In genomic region chr11:74696488-74696887, GRCh38 we compare ENCODE assay signal across 16 cellular contexts. TPM values are rescaled to one million over a fixed set of nuclear protein-coding genes. Genes with fewer than 3 reads are reported as not detected.
A peak's percentile ranks its signal among the peaks of the same experiment; 100 is the strongest.
DNase-seq lines count a peak whose midpoint lies in the region; ATAC-seq and TF ChIP-seq lines count a peak whose summit lies in the region.
"Had no signal": no experiment of that assay in that cellular context is flagged by ENCODE, and none has a peak within 500 bp of the region (broad histone marks: within the 10 kb centered on the region; RNA-seq: fewer than 3 reads in every experiment).

No MANE protein-coding gene starts in this region.

- WGBS in upper lobe of left lung, 2 donors: 66 to 75% methylated on average over 6 of the region's 6 CpGs

- H3K4me1 ChIP-seq in osteoblast (ENCODE audit: insufficient read depth, low read length) (peaks cover 27% of the 10 kb centered on the region), upper lobe of left lung (peaks cover 13 to 23% (median 14%) of the 10 kb centered on the region in 4 donors)

- TF ChIP-seq CTCF in osteoblast (IDR thresholded peaks at IDR 0.05; ENCODE audit: extremely low read depth, low read depth, low read length): no peak
- TF ChIP-seq CTCF in upper lobe of left lung (IDR thresholded peaks at IDR 0.05): no peak
- TF ChIP-seq CTCF in brain microvascular endothelial cell (IDR thresholded peaks at IDR 0.05; ENCODE audit: low read depth, low read length, missing control alignments): no peak

- no peak overlapping the region for H2AFZ ChIP-seq in osteoblast (ENCODE audit: low read length)
- H2AFZ ChIP-seq: neural progenitor cell had no signal

- H3K4me3 ChIP-seq in osteoblast (ENCODE audit: insufficient read depth, low read length) (peak overlapping the region; percentile 53), upper lobe of left lung (peak overlapping the region in 2 of 4 donors; percentile 6 to 15), brain microvascular endothelial cell (ENCODE audit: low read depth, low read length) (no peak overlapping the region)
- H3K4me3 ChIP-seq: K562, neural progenitor cell had no signal

- no peak for TF ChIP-seq EP300 in upper lobe of left lung (IDR thresholded peaks at IDR 0.05)

- H3K9me3 ChIP-seq in osteoblast (ENCODE audit: low read depth, low read length): no peaks in the 10 kb centered on the region
- H3K9me3 ChIP-seq in upper lobe of left lung: no peaks in the 10 kb centered on the region

- peak overlapping the region; percentile 73 for H3K4me2 ChIP-seq in osteoblast (ENCODE audit: insufficient read depth, low read length)
- H3K4me2 ChIP-seq: neural progenitor cell had no signal

- H3K36me3 ChIP-seq in osteoblast (ENCODE audit: insufficient read depth, low read length) (no peaks in the 10 kb centered on the region), upper lobe of left lung (no peaks in the 10 kb centered on the region), brain microvascular endothelial cell (replicated peaks) (no peaks in the 10 kb centered on the region)
- H3K36me3 ChIP-seq: neural progenitor cell had no signal

- H3K27me3 ChIP-seq in osteoblast (ENCODE audit: insufficient read depth, low read length): no peaks in the 10 kb centered on the region
- no peaks in the 10 kb centered on the region for H3K27me3 ChIP-seq in upper lobe of left lung
- no peaks in the 10 kb centered on the region for H3K27me3 ChIP-seq in brain microvascular endothelial cell (replicated peaks)
- H3K27me3 ChIP-seq: neural progenitor cell had no signal

- H3K79me2 ChIP-seq in osteoblast (ENCODE audit: insufficient read depth, low read length): no peaks in the 10 kb centered on the region

- intact Hi-C loops in left ventricle myocardium superior (cut with micrococcal nuclease): no loop called here

- peak; percentile 35 for ATAC-seq in left ventricle myocardium superior
- ATAC-seq in upper lobe of left lung (ENCODE audit: low FRiP score in 2 of 2): peak; percentile 13 to 16
- ATAC-seq: HCT116 had no signal

- no peaks in the 10 kb centered on the region for H4K20me1 ChIP-seq in osteoblast (ENCODE audit: insufficient read depth, low read length)

- in situ Hi-C loops in brain microvascular endothelial cell (cut with HindIII; ENCODE audit: low pct_ligation_motif_present, low sequenced_read_pairs): no loop called here

- TF ChIP-seq POLR2A in upper lobe of left lung (IDR thresholded peaks at IDR 0.05): no peak

- H3K27ac ChIP-seq in osteoblast (ENCODE audit: low read depth, low read length) (peak overlapping the region; percentile 94), upper lobe of left lung (peak overlapping the region; percentile 79 to 92 (median 81)), brain microvascular endothelial cell (no peak overlapping the region)
- H3K27ac ChIP-seq: neural progenitor cell had no signal

- DNase-seq in amniotic epithelial cell (ENCODE audit: low read depth) (peak; percentile 32), left ventricle myocardium superior (no peak), osteoblast (ENCODE audit: insufficient read length, low spot score, missing footprints) (no peak), upper lobe of left lung (no peak), DMS153 (lab: John Stamatoyannopoulos, UW) (no peak), brain microvascular endothelial cell (no peak), T-helper 9 cell (no peak)
- no peak for DNase-seq in activated CD8-positive, alpha-beta memory T cell treated with anti-CD3 and anti-CD28 coated beads, Interleukin-2, amount 50 U/mL, for 48 hours
- DNase-seq: activated CD8-positive, alpha-beta memory T cell treated with anti-CD3 and anti-CD28 coated beads for 24 hours; activated naive CD4-positive, alpha-beta T cell; NCI-H1694; NCI-H524; stimulated activated CD4-positive, alpha-beta T cell treated with anti-CD3 and anti-CD28 coated beads, Interleukin-1b, Interleukin-23, amount 100 ng/mL, for 48 hours had no signal

RNA-seq across cellular contexts. Expression of gene CHRDL2, which starts 34.7 kb away (rescaled TPM):
- total RNA-seq in left ventricle myocardium superior (3.9 TPM), osteoblast (under 0.01 TPM in 1 of 2 replicates, not detected in the other), upper lobe of left lung (1 to 10 TPM in 3 of 6 donors, not detected in 3; 1.3 to 3.1 (median 1.5) TPM)
- total RNA-seq: K562 had no signal

RNA-seq across cellular contexts. Expression of gene RNF169, which starts 52.2 kb away (rescaled TPM):
- total RNA-seq in left ventricle myocardium superior (11.7 TPM), osteoblast (32.6 and 32.7 TPM in 2 replicates), upper lobe of left lung (10 to 100 TPM; 13.4 to 34.3 (median 22.8) TPM)
